In genomic region chr19:49929611-49930482, GRCh38 we compare ENCODE assay signal across 1 cellular context.
TF ChIP-seq lines count a peak whose summit lies in the region.

No MANE protein-coding gene starts in this region.

TF ChIP-seq in HepG2, 621 proteins besides CTCF, POLR2A, EP300 and RAD21 (continued from another document and continues in another):
- TF ChIP-seq ZNF557 (CRISPR knock-in tag; IDR thresholded peaks at IDR 0.05) (peak; percentile 77; the same call in 1 of the 2 replicates), ZFY (CRISPR knock-in tag; IDR thresholded peaks at IDR 0.05) (peak; percentile 56; the same call in 1 of the 2 replicates), ETS1 (CRISPR knock-in tag; IDR thresholded peaks at IDR 0.05) (no peak), ELF3 (CRISPR knock-in tag; IDR thresholded peaks at IDR 0.05) (no peak), ZKSCAN5 (CRISPR knock-in tag; IDR thresholded peaks at IDR 0.05) (0 out of 2 replicates have a peak, but pooled peaks have one; percentile 7), TAF15 (IDR thresholded peaks at IDR 0.05; ENCODE audit: low read depth, low read length, poor library complexity, severe bottlenecking) (no peak), NCOA2 (CRISPR knock-in tag; IDR thresholded peaks at IDR 0.05) (peak; percentile 25; the same call in 1 of the 2 replicates), ZNF607 (CRISPR knock-in tag; IDR thresholded peaks at IDR 0.05; ENCODE audit: borderline replicate concordance) (peak; percentile 83; the same call in 1 of the 2 replicates), ZNF674 (CRISPR knock-in tag; IDR thresholded peaks at IDR 0.05; ENCODE audit: low read depth) (no peak; the same call in 1 of the 2 replicates), ZNF30 (CRISPR knock-in tag; IDR thresholded peaks at IDR 0.05) (no peak; the same call in 1 of the 2 replicates), MAFG (CRISPR knock-in tag; IDR thresholded peaks at IDR 0.05) (no peak), ZSCAN21 (CRISPR knock-in tag; IDR thresholded peaks at IDR 0.05; ENCODE audit: borderline replicate concordance) (peak; percentile 91), BATF2 (CRISPR knock-in tag; IDR thresholded peaks at IDR 0.05) (no peak; the same call in 1 of the 2 replicates), AHDC1 (CRISPR knock-in tag; IDR thresholded peaks at IDR 0.05; ENCODE audit: borderline replicate concordance) (no peak), ZNF10 (CRISPR knock-in tag; IDR thresholded peaks at IDR 0.05; ENCODE audit: borderline replicate concordance, low read depth) (no peak), ZNF777 (CRISPR knock-in tag; IDR thresholded peaks at IDR 0.05) (peak; percentile 51), NR3C1 (CRISPR knock-in tag; IDR thresholded peaks at IDR 0.05) (no peak), ZNF83 (CRISPR knock-in tag; IDR thresholded peaks at IDR 0.05; ENCODE audit: borderline replicate concordance) (no peak), DMTF1 (CRISPR knock-in tag; IDR thresholded peaks at IDR 0.05) (no peak; the same call in 1 of the 2 replicates), BRF2 (CRISPR knock-in tag; IDR thresholded peaks at IDR 0.05) (0 out of 2 replicates have a peak, but pooled peaks have one; percentile 50), KLF15 (CRISPR knock-in tag; IDR thresholded peaks at IDR 0.05; ENCODE audit: borderline replicate concordance) (0 out of 2 replicates have a peak, but pooled peaks have one; percentile 63), ZZZ3 (CRISPR knock-in tag; IDR thresholded peaks at IDR 0.05; ENCODE audit: borderline replicate concordance) (no peak), NRL (CRISPR knock-in tag; IDR thresholded peaks at IDR 0.05; ENCODE audit: borderline replicate concordance) (no peak; the same call in 1 of the 2 replicates), ZFP36 (IDR thresholded peaks at IDR 0.05; ENCODE audit: borderline replicate concordance, low read depth, low read length, partially characterized antibody) (no peak), RBAK (CRISPR knock-in tag; IDR thresholded peaks at IDR 0.05) (no peak), E2F1 (CRISPR knock-in tag; IDR thresholded peaks at IDR 0.05) (peak; percentile 60), ZNF260 (CRISPR knock-in tag; IDR thresholded peaks at IDR 0.05; ENCODE audit: borderline replicate concordance, low read depth) (no peak), ZBTB10 (CRISPR knock-in tag; IDR thresholded peaks at IDR 0.05; ENCODE audit: borderline replicate concordance) (peak; percentile 80), ZEB1 (IDR thresholded peaks at IDR 0.05; ENCODE audit: insufficient replicate concordance, low read depth) (no peak), MTA3 (CRISPR knock-in tag; IDR thresholded peaks at IDR 0.05) (no peak), FOXA1 (IDR thresholded peaks at IDR 0.05) (no peak), FOXA1 (CRISPR knock-in tag; IDR thresholded peaks at IDR 0.05) (peak; percentile 26; the same call in 1 of the 2 replicates), CENPBD1 (CRISPR knock-in tag; IDR thresholded peaks at IDR 0.05; ENCODE audit: borderline replicate concordance, low read depth) (no peak), TBX3 (IDR thresholded peaks at IDR 0.05; ENCODE audit: borderline replicate concordance) (no peak), MLXIP (CRISPR knock-in tag; IDR thresholded peaks at IDR 0.05; ENCODE audit: borderline replicate concordance) (no peak), ZNF790 (CRISPR knock-in tag; IDR thresholded peaks at IDR 0.05; ENCODE audit: borderline replicate concordance) (peak; percentile 93; the same call in 1 of the 2 replicates), SRSF1 (optimal IDR thresholded peaks at IDR 0.05; ENCODE audit: low read depth, low read length) (no peak), ZNF510 (CRISPR knock-in tag; IDR thresholded peaks at IDR 0.05; ENCODE audit: low read depth) (0 out of 2 replicates have a peak, but pooled peaks have one; percentile 17), CCDC6 (CRISPR knock-in tag; IDR thresholded peaks at IDR 0.05) (0 out of 2 replicates have a peak, but pooled peaks have one; percentile 87), ZNF280B (CRISPR knock-in tag; IDR thresholded peaks at IDR 0.05; ENCODE audit: borderline replicate concordance) (no peak), ELF4 (CRISPR knock-in tag; IDR thresholded peaks at IDR 0.05; ENCODE audit: borderline replicate concordance) (no peak)
